Comparison of ENCODE assay signal across 15 cellular contexts in genomic region chr12:53201170-53201541, GRCh38. TPM values are rescaled to one million over a fixed set of nuclear protein-coding genes. Genes with fewer than 3 reads are reported as not detected.
A peak's percentile ranks its signal among the peaks of the same experiment; 100 is the strongest.
DNase-seq lines count a peak whose midpoint lies in the region; ATAC-seq, FAIRE-seq and TF ChIP-seq lines count a peak whose summit lies in the region.
"Had no signal": no experiment of that assay in that cellular context is flagged by ENCODE, and none has a peak within 500 bp of the region (broad histone marks: within the 10 kb centered on the region; RNA-seq: fewer than 3 reads in every experiment).

No MANE protein-coding gene starts in this region.

- no peaks in the 10 kb centered on the region for H3K79me2 ChIP-seq in K562 (ENCODE audit: control insufficient read depth, insufficient read depth, low read length)

- peak overlapping the region; percentile 76 for H3K4me3 Mint-ChIP-seq in activated CD8-positive, alpha-beta memory T cell treated with anti-CD3 and anti-CD28 coated beads, Interleukin-2, amount 10 ng/mL, durations not matched to agents 7 days and 5 days
- H3K4me3 Mint-ChIP-seq in stimulated activated effector memory CD8-positive, alpha-beta T cell treated with anti-CD3 and anti-CD28 coated beads, Interleukin-12 subunit alpha, Interleukin-12 subunit beta, amount 100 ng/mL, for 72 hours = peak overlapping the region; percentile 69

- H3K4me3 ChIP-seq in K562 = no peak overlapping the region
- H3K4me3 ChIP-seq: GM23248, mucosa of descending colon, right atrium auricular region, SK-N-MC, thyroid gland had no signal

- TF ChIP-seq RAD21 in K562 (CRISPR knock-in tag; conservative IDR thresholded peaks at IDR 0.05 in 1 of 2, IDR thresholded peaks at IDR 0.05 in 1 of 2) = no peak

- peak; percentile 59; the same call in 1 of the 2 replicates for TF ChIP-seq EP300 in K562 (IDR thresholded peaks at IDR 0.05; ENCODE audit: low read length)

- no peak for TF ChIP-seq POLR2A in K562 (conservative IDR thresholded peaks at IDR 0.05)

- WGBS in K562 (ENCODE audit: insufficient coverage, low coverage, missing lambda C conversion rate) = 0% methylated on average over 1 of the region's 1 CpG

- in situ Hi-C loops in K562 (cut with MboI) = loop anchor here (10.0 kb wide), 1 partner anchor 136 kb away; no protein-coding TSS in a partner anchor

- POLR2A ChIA-PET in K562 (lab: Yijun Ruan, JAX) = interaction anchor here (0.7 to 3.1 kb wide), 5 partner anchors 9 to 147 kb away, joined by 4 to 11 read pairs (median 4); no protein-coding TSS in a partner anchor

- no TSS peak for BruUV-seq in K562 (replicated peaks; lab: Mats Ljungman, UMichigan)

- intact Hi-C loops in K562 (cut with micrococcal nuclease) (no loop called here), left colon (cut with DNase I, micrococcal nuclease) (no loop called here)

- H2AFZ ChIP-seq in K562 (ENCODE audit: low read depth, low read length) = peak overlapping the region; percentile 66
- H2AFZ ChIP-seq: GM23248 had no signal

- H3K9me3 ChIP-seq in K562 (replicated peaks; ENCODE audit: control insufficient read depth, insufficient read depth, low read depth, low read length) = no peaks in the 10 kb centered on the region
- H3K9me3 ChIP-seq: mucosa of descending colon, right atrium auricular region, thyroid gland had no signal

- peak overlapping the region; percentile 47 for H3K4me2 ChIP-seq in K562 (ENCODE audit: insufficient read depth, low read length)

- H3K36me3 Mint-ChIP-seq in activated CD8-positive, alpha-beta memory T cell treated with anti-CD3 and anti-CD28 coated beads, Interleukin-2, amount 10 ng/mL, durations not matched to agents 7 days and 5 days = peaks cover 70% of the 10 kb centered on the region
- H3K36me3 Mint-ChIP-seq in stimulated activated effector memory CD8-positive, alpha-beta T cell treated with anti-CD3 and anti-CD28 coated beads, Interleukin-12 subunit alpha, Interleukin-12 subunit beta, amount 100 ng/mL, for 72 hours = peaks cover 92% of the 10 kb centered on the region

- H3K27me3 Mint-ChIP-seq in activated CD8-positive, alpha-beta memory T cell treated with anti-CD3 and anti-CD28 coated beads, Interleukin-2, amount 10 ng/mL, durations not matched to agents 7 days and 5 days = no peaks in the 10 kb centered on the region

- ATAC-seq in activated CD8-positive, alpha-beta memory T cell treated with anti-CD3 and anti-CD28 coated beads, Interleukin-2, amount 10 ng/mL, durations not matched to agents 7 days and 5 days = no peak
- peak; percentile 68 for ATAC-seq in K562
- ATAC-seq in stimulated activated effector memory CD8-positive, alpha-beta T cell treated with anti-CD3 and anti-CD28 coated beads, Interleukin-12 subunit alpha, Interleukin-12 subunit beta, amount 100 ng/mL, for 72 hours = no peak
- ATAC-seq in HG02870 (IDR thresholded peaks at IDR 0.05; ENCODE audit: unreplicated experiment) = no peak
- no peak for ATAC-seq in left colon
- ATAC-seq: mucosa of descending colon had no signal

- no peak for DNase-seq in activated CD8-positive, alpha-beta memory T cell treated with anti-CD3 and anti-CD28 coated beads, Interleukin-2, amount 10 ng/mL, durations not matched to agents 7 days and 5 days
- DNase-seq in activated CD8-positive, alpha-beta memory T cell treated with anti-CD3 and anti-CD28 coated beads for 24 hours = no peak
- DNase-seq in RCC 7860 (ENCODE audit: low spot score) (peak; percentile 16), K562 (ENCODE audit: extremely low read depth in 1 of 4, low spot score in 3 of 4) (peak in 2 of 4 experiments; percentile 65 to 66), left colon (no peak)
- DNase-seq in stimulated activated effector memory CD8-positive, alpha-beta T cell treated with anti-CD3 and anti-CD28 coated beads, Interleukin-12 subunit alpha, Interleukin-12 subunit beta, amount 100 ng/mL, for 72 hours (ENCODE audit: low spot score in 2 of 2) = no peak
- no peak for DNase-seq in stimulated activated CD4-positive, alpha-beta T cell treated with anti-CD3 and anti-CD28 coated beads, Interleukin-2, amount 100 ng/mL, for 48 hours
- DNase-seq: GM23248, mucosa of descending colon, NCI-H146, NCI-H748 treated with DMSO at 0.1 percent for 48 hours had no signal

- H3K4me1 ChIP-seq in K562 (replicated peaks in 1 of 2; ENCODE audit: control insufficient read depth in 2 of 2, insufficient read depth in 2 of 2, low read length in 2 of 2) = peaks cover 26 to 31% of the 10 kb centered on the region in 2 experiments; a peak in 4 of 5 replicates

- no peaks in the 10 kb centered on the region for H3K9me1 ChIP-seq in K562 (ENCODE audit: control insufficient read depth, insufficient read depth, low read length)

- H3K27me3 ChIP-seq in K562 (ENCODE audit: control insufficient read depth in 2 of 2, insufficient read depth in 2 of 2, low read length in 2 of 2) = no peaks in the 10 kb centered on the region
- H3K27me3 ChIP-seq: right atrium auricular region, thyroid gland had no signal

- peak overlapping the region; percentile 94 for H3K27ac Mint-ChIP-seq in activated CD8-positive, alpha-beta memory T cell treated with anti-CD3 and anti-CD28 coated beads, Interleukin-2, amount 10 ng/mL, durations not matched to agents 7 days and 5 days
- peak overlapping the region; percentile 80 for H3K27ac Mint-ChIP-seq in stimulated activated effector memory CD8-positive, alpha-beta T cell treated with anti-CD3 and anti-CD28 coated beads, Interleukin-12 subunit alpha, Interleukin-12 subunit beta, amount 100 ng/mL, for 72 hours

- H3K4me1 Mint-ChIP-seq in activated CD8-positive, alpha-beta memory T cell treated with anti-CD3 and anti-CD28 coated beads, Interleukin-2, amount 10 ng/mL, durations not matched to agents 7 days and 5 days = peaks cover 78% of the 10 kb centered on the region
- peaks cover 82% of the 10 kb centered on the region for H3K4me1 Mint-ChIP-seq in stimulated activated effector memory CD8-positive, alpha-beta T cell treated with anti-CD3 and anti-CD28 coated beads, Interleukin-12 subunit alpha, Interleukin-12 subunit beta, amount 100 ng/mL, for 72 hours

- TF ChIP-seq CTCF in K562 (IDR thresholded peaks at IDR 0.05 in 2 of 3, conservative IDR thresholded peaks at IDR 0.05 in 1 of 3; ENCODE audit: insufficient read depth in 2 of 3, low read depth in 1 of 3, low read length in 3 of 3) = no peak

- H4K20me1 ChIP-seq in K562 (replicated peaks; ENCODE audit: control insufficient read depth, insufficient read depth, low read length) = no peaks in the 10 kb centered on the region

- CTCF ChIA-PET in activated CD8-positive, alpha-beta memory T cell treated with anti-CD3 and anti-CD28 coated beads, Interleukin-2, amount 10 ng/mL, durations not matched to agents 7 days and 5 days (lab: Charles Lee) = interaction anchor here (0.9 to 15.5 kb wide), 11 partner anchors 9 to 151 kb away, joined by 3 to 164 read pairs (median 13); partner anchors contain the start of genes CSAD, ESPL1, MYG1 and ZNF740
- CTCF ChIA-PET in K562 (lab: Yijun Ruan, JAX; ENCODE audit: low intra/inter-chr PET ratio) = interaction anchor here (0.6 kb wide), 1 partner anchor 169 kb away, joined by 3 read pairs; no protein-coding TSS in a partner anchor

- no peaks in the 10 kb centered on the region for H3K36me3 ChIP-seq in K562 (ENCODE audit: control insufficient read depth, insufficient read depth, low read length)
- H3K36me3 ChIP-seq: right atrium auricular region, thyroid gland had no signal

- FAIRE-seq in RCC 7860 (lab: Jason Lieb, UNC) = no peak
- FAIRE-seq in K562 (lab: Jason Lieb, UNC) = peak; percentile 70

- peak overlapping the region; percentile 60 for H3K27ac ChIP-seq in K562 (ENCODE audit: extremely low read depth, low read depth, low read length)
- H3K27ac ChIP-seq: GM23248, right atrium auricular region, SK-N-MC, thyroid gland had no signal

- H3K9ac ChIP-seq in K562 (ENCODE audit: insufficient read depth in 1 of 2, low read depth in 2 of 2, low read length in 2 of 2) = peak overlapping the region; percentile 38 to 74; a peak in 3 of 4 replicates
- H3K9ac ChIP-seq: GM23248 had no signal

- no peaks in the 10 kb centered on the region for H3K9me3 Mint-ChIP-seq in activated CD8-positive, alpha-beta memory T cell treated with anti-CD3 and anti-CD28 coated beads, Interleukin-2, amount 10 ng/mL, durations not matched to agents 7 days and 5 days (ENCODE audit: low read depth)
- H3K9me3 Mint-ChIP-seq in stimulated activated effector memory CD8-positive, alpha-beta T cell treated with anti-CD3 and anti-CD28 coated beads, Interleukin-12 subunit alpha, Interleukin-12 subunit beta, amount 100 ng/mL, for 72 hours = no peaks in the 10 kb centered on the region

RNA-seq across cellular contexts. Expression of gene ITGB7, which starts 5.9 kb away (rescaled TPM):
- total RNA-seq in activated CD8-positive, alpha-beta memory T cell treated with anti-CD3 and anti-CD28 coated beads, Interleukin-2, amount 10 ng/mL, durations not matched to agents 7 days and 5 days = 100 to 1,000 TPM; 567 to 729 TPM
- 1.7 and 4.1 TPM in 2 replicates for total RNA-seq in K562 (2011; cell fraction: chromatin; rRNA removed; ENCODE audit: low replicate concordance)
- 3.6 and 8.2 TPM in 2 replicates for total RNA-seq in K562 (2011; cell fraction: nucleolus; rRNA removed)
- 2.3 and 2.7 TPM in 2 replicates for total RNA-seq in K562 (2011; cell fraction: nucleoplasm; rRNA removed)
- 1.3 and 1.9 TPM in 2 replicates for total RNA-seq in K562 (2014; rRNA removed)
- total RNA-seq in K562 (2014; rRNA removed; fragmentation: Illumina TruSeq; extraction: Trizol) = 0.41 and 0.55 TPM in 2 replicates
- 0.54 and 0.64 TPM in 2 replicates for total RNA-seq in K562 (2015; rRNA removed; fragmentation: Illumina TruSeq; extraction: Trizol)
- total RNA-seq in K562 (2021) = 2.0 and 3.5 TPM in 2 replicates
- 0.98 and 1.5 TPM in 2 replicates for polyA plus RNA-seq in K562 (2011; rRNA removed)
- polyA plus RNA-seq in K562 (2011; cell fraction: cytosol; rRNA removed) = 1.2 and 2.2 TPM in 2 replicates
- polyA plus RNA-seq in K562 (2011; cell fraction: nucleus; rRNA removed) = 3.1 and 4.5 TPM in 2 replicates
- 0.82 and 1.4 TPM in 2 replicates for polyA plus RNA-seq in K562 (2012)
- 0.57 and 0.67 TPM in 2 replicates for polyA plus RNA-seq in K562 (2014; fragmentation: Illumina TruSeq; extraction: Trizol)
- polyA plus RNA-seq in K562 (2014; fragmentation: Nextera tagmentation; extraction: Ambion mirVana) = under 1 TPM; 0.06 to 0.10 TPM
- 1.2 and 1.9 TPM in 2 replicates for polyA plus RNA-seq in K562 (2014; rRNA removed)
- 1.2 and 1.3 TPM in 2 replicates for polyA minus RNA-seq in K562 (2011; rRNA and poly(A)+ RNA removed)
- polyA minus RNA-seq in K562 (2011; cell fraction: cytosol; rRNA and poly(A)+ RNA removed) = 0.95 and 2.7 TPM in 2 replicates
- polyA minus RNA-seq in K562 (2011; cell fraction: nucleus; rRNA and poly(A)+ RNA removed) = 0.89 and 1.2 TPM in 2 replicates
- 1 to 10 TPM; 4.6 to 9.1 TPM for total RNA-seq in left colon

RNA-seq across cellular contexts. Expression of gene CSAD, which starts 20.4 kb away (rescaled TPM):
- 10 to 100 TPM; 19.6 to 28.1 TPM for total RNA-seq in activated CD8-positive, alpha-beta memory T cell treated with anti-CD3 and anti-CD28 coated beads, Interleukin-2, amount 10 ng/mL, durations not matched to agents 7 days and 5 days
- total RNA-seq in K562 (2011; cell fraction: chromatin; rRNA removed; ENCODE audit: low replicate concordance) = 97.5 and 106 TPM in 2 replicates
- total RNA-seq in K562 (2011; cell fraction: nucleolus; rRNA removed) = 53.5 and 54.7 TPM in 2 replicates
- total RNA-seq in K562 (2011; cell fraction: nucleoplasm; rRNA removed) = 60.6 and 65.8 TPM in 2 replicates
- total RNA-seq in K562 (2014; rRNA removed) = 8.1 and 8.5 TPM in 2 replicates
- 5.7 and 8.1 TPM in 2 replicates for total RNA-seq in K562 (2014; rRNA removed; fragmentation: Illumina TruSeq; extraction: Trizol)
- total RNA-seq in K562 (2015; rRNA removed; fragmentation: Illumina TruSeq; extraction: Trizol) = 6.7 and 7.0 TPM in 2 replicates
- total RNA-seq in K562 (2021) = 10.3 and 10.9 TPM in 2 replicates
- 19.6 and 26.6 TPM in 2 replicates for polyA plus RNA-seq in K562 (2011; rRNA removed)
- 5.5 and 11.5 TPM in 2 replicates for polyA plus RNA-seq in K562 (2011; cell fraction: cytosol; rRNA removed)
- 109 and 129 TPM in 2 replicates for polyA plus RNA-seq in K562 (2011; cell fraction: nucleus; rRNA removed)
- polyA plus RNA-seq in K562 (2012) = 7.6 and 29.6 TPM in 2 replicates
- polyA plus RNA-seq in K562 (2014; fragmentation: Illumina TruSeq; extraction: Trizol) = 11.1 and 16.8 TPM in 2 replicates
- polyA plus RNA-seq in K562 (2014; fragmentation: Nextera tagmentation; extraction: Ambion mirVana) = 1 to 10 TPM; 1.8 to 2.4 TPM
- 17.1 TPM in 2 replicates for polyA plus RNA-seq in K562 (2014; rRNA removed)
- 6.1 and 7.9 TPM in 2 replicates for polyA minus RNA-seq in K562 (2011; rRNA and poly(A)+ RNA removed)
- 6.1 TPM in 1 of 2 replicates, not detected in the other for polyA minus RNA-seq in K562 (2011; cell fraction: cytosol; rRNA and poly(A)+ RNA removed)
- polyA minus RNA-seq in K562 (2011; cell fraction: nucleus; rRNA and poly(A)+ RNA removed) = 14.8 and 19.5 TPM in 2 replicates
- 10 to 100 TPM; 22.8 to 28.7 TPM for total RNA-seq in left colon

RNA-seq across cellular contexts. Expression of gene ZNF740, which starts 20.6 kb away (rescaled TPM):
- 10 to 100 TPM; 35.8 to 47.0 TPM for total RNA-seq in activated CD8-positive, alpha-beta memory T cell treated with anti-CD3 and anti-CD28 coated beads, Interleukin-2, amount 10 ng/mL, durations not matched to agents 7 days and 5 days
- 77.6 and 121 TPM in 2 replicates for total RNA-seq in K562 (2011; cell fraction: chromatin; rRNA removed; ENCODE audit: low replicate concordance)
- 62.2 and 65.9 TPM in 2 replicates for total RNA-seq in K562 (2011; cell fraction: nucleolus; rRNA removed)
- 76.6 and 88.8 TPM in 2 replicates for total RNA-seq in K562 (2011; cell fraction: nucleoplasm; rRNA removed)
- 15.1 and 16.1 TPM in 2 replicates for total RNA-seq in K562 (2014; rRNA removed)
- total RNA-seq in K562 (2014; rRNA removed; fragmentation: Illumina TruSeq; extraction: Trizol) = 18.6 and 19.9 TPM in 2 replicates
- 13.3 and 13.6 TPM in 2 replicates for total RNA-seq in K562 (2015; rRNA removed; fragmentation: Illumina TruSeq; extraction: Trizol)
- total RNA-seq in K562 (2021) = 39.6 and 46.4 TPM in 2 replicates
- polyA plus RNA-seq in K562 (2011; rRNA removed) = 33.1 and 34.9 TPM in 2 replicates
- polyA plus RNA-seq in K562 (2011; cell fraction: cytosol; rRNA removed) = 9.6 and 17.0 TPM in 2 replicates
- polyA plus RNA-seq in K562 (2011; cell fraction: nucleus; rRNA removed) = 89.9 and 103 TPM in 2 replicates
- 12.8 and 21.6 TPM in 2 replicates for polyA plus RNA-seq in K562 (2012)
- 19.2 and 21.0 TPM in 2 replicates for polyA plus RNA-seq in K562 (2014; fragmentation: Illumina TruSeq; extraction: Trizol)
- polyA plus RNA-seq in K562 (2014; fragmentation: Nextera tagmentation; extraction: Ambion mirVana) = 1 to 10 TPM in 1 of 2 experiments, under 1 TPM in 1; 0.57 to 1.4 TPM
- polyA plus RNA-seq in K562 (2014; rRNA removed) = 20.6 and 22.1 TPM in 2 replicates
- 32.3 and 37.3 TPM in 2 replicates for polyA minus RNA-seq in K562 (2011; rRNA and poly(A)+ RNA removed)
- 8.2 and 9.2 TPM in 2 replicates for polyA minus RNA-seq in K562 (2011; cell fraction: cytosol; rRNA and poly(A)+ RNA removed)
- 45.2 and 63.6 TPM in 2 replicates for polyA minus RNA-seq in K562 (2011; cell fraction: nucleus; rRNA and poly(A)+ RNA removed)
- 10 to 100 TPM; 28.7 to 32.7 TPM for total RNA-seq in left colon

RNA-seq across cellular contexts. Expression of gene RARG, which starts 30.9 kb away (rescaled TPM):
- total RNA-seq in activated CD8-positive, alpha-beta memory T cell treated with anti-CD3 and anti-CD28 coated beads, Interleukin-2, amount 10 ng/mL, durations not matched to agents 7 days and 5 days = 10 to 100 TPM; 29.4 to 38.8 TPM
- 6.1 and 17.7 TPM in 2 replicates for total RNA-seq in K562 (2011; cell fraction: chromatin; rRNA removed; ENCODE audit: low replicate concordance)
- total RNA-seq in K562 (2011; cell fraction: nucleolus; rRNA removed) = 8.7 and 10.3 TPM in 2 replicates
- 5.0 and 7.3 TPM in 2 replicates for total RNA-seq in K562 (2011; cell fraction: nucleoplasm; rRNA removed)
- total RNA-seq in K562 (2014; rRNA removed) = 1.9 and 3.3 TPM in 2 replicates
- 1.8 and 3.1 TPM in 2 replicates for total RNA-seq in K562 (2014; rRNA removed; fragmentation: Illumina TruSeq; extraction: Trizol)
- total RNA-seq in K562 (2015; rRNA removed; fragmentation: Illumina TruSeq; extraction: Trizol) = 3.8 and 4.7 TPM in 2 replicates
- 7.6 and 9.4 TPM in 2 replicates for total RNA-seq in K562 (2021)
- polyA plus RNA-seq in K562 (2011; rRNA removed) = 4.1 and 4.7 TPM in 2 replicates
- polyA plus RNA-seq in K562 (2011; cell fraction: cytosol; rRNA removed) = 4.7 and 7.6 TPM in 2 replicates
- polyA plus RNA-seq in K562 (2011; cell fraction: nucleus; rRNA removed) = 10.9 and 15.3 TPM in 2 replicates
- 3.6 and 5.4 TPM in 2 replicates for polyA plus RNA-seq in K562 (2012)
- polyA plus RNA-seq in K562 (2014; fragmentation: Illumina TruSeq; extraction: Trizol) = 6.0 and 7.8 TPM in 2 replicates
- polyA plus RNA-seq in K562 (2014; fragmentation: Nextera tagmentation; extraction: Ambion mirVana) = under 1 TPM; 0.18 to 0.36 TPM
- polyA plus RNA-seq in K562 (2014; rRNA removed) = 4.9 and 6.5 TPM in 2 replicates
- polyA minus RNA-seq in K562 (2011; rRNA and poly(A)+ RNA removed) = 4.7 and 5.7 TPM in 2 replicates
- polyA minus RNA-seq in K562 (2011; cell fraction: cytosol; rRNA and poly(A)+ RNA removed) = 5.7 and 9.6 TPM in 2 replicates
- polyA minus RNA-seq in K562 (2011; cell fraction: nucleus; rRNA and poly(A)+ RNA removed) = 3.6 and 7.6 TPM in 2 replicates
- total RNA-seq in left colon = 10 to 100 TPM; 10.2 to 12.3 TPM

Comparison
In these comparisons a context has a peak if more than half of its experiments do, and no peak if none do; other contexts are left out.
1. RNA of gene ITGB7, which starts 5.9 kb away (total RNA-seq): 567 to 729 TPM in activated CD8-positive, alpha-beta memory T cell treated with anti-CD3 and anti-CD28 coated beads, Interleukin-2, amount 10 ng/mL, durations not matched to agents 7 days and 5 days; 4.6 to 9.1 TPM in left colon and 0.41 to 8.2 TPM in K562; every median in the first group is over 10 times any median in the second.